In genomic region chr13:27252467-27252866, GRCh38 we compare ENCODE assay signal across 8 cellular contexts. TPM values are rescaled to one million over a fixed set of nuclear protein-coding genes. Genes with fewer than 3 reads are reported as not detected.
DNase-seq lines count a peak whose midpoint lies in the region; ATAC-seq, FAIRE-seq and TF ChIP-seq lines count a peak whose summit lies in the region.

No MANE protein-coding gene starts in this region.

- H3K4me3 ChIP-seq in CD4-positive, alpha-beta memory T cell (ENCODE audit: low read length in 2 of 2) = peak overlapping the region; percentile 84 to 98
- H3K4me3 ChIP-seq in NT2/D1 (ENCODE audit: insufficient read length, low read depth) (peak overlapping the region; percentile 89), endothelial cell of umbilical vein (replicated peaks in 1 of 3; ENCODE audit: insufficient read depth in 1 of 3, low read depth in 1 of 3, low read length in 3 of 3) (peak overlapping the region; percentile 70 to 100 (median 96)), neutrophil (ENCODE audit: low read depth in 1 of 2, low read length in 1 of 2) (peak overlapping the region; percentile 92 to 98)

- peak overlapping the region; percentile 99 for H3K27ac ChIP-seq in CD4-positive, alpha-beta memory T cell (ENCODE audit: low read depth, low read length)
- H3K27ac ChIP-seq in endothelial cell of umbilical vein (ENCODE audit: insufficient read depth, low read depth, low read length) = peak overlapping the region; percentile 94
- peak overlapping the region; percentile 99 for H3K27ac ChIP-seq in neutrophil

- H3K9ac ChIP-seq in NT2/D1 (ENCODE audit: insufficient read length, low read depth) = peak overlapping the region; percentile 98
- peak overlapping the region; percentile 99 for H3K9ac ChIP-seq in endothelial cell of umbilical vein (replicated peaks; ENCODE audit: extremely low read depth, insufficient read depth, low read length)

- ATAC-seq in HG03469 (IDR thresholded peaks at IDR 0.05; ENCODE audit: unreplicated experiment) (no peak), GM18870 (IDR thresholded peaks at IDR 0.05; ENCODE audit: unreplicated experiment) (no peak)

- DNase-seq in CD4-positive, alpha-beta memory T cell = no peak
- DNase-seq in NT2/D1 (ENCODE audit: low read depth, low spot score) = no peak
- DNase-seq in endothelial cell of umbilical vein (ENCODE audit: low read depth, low spot score) = no peak
- DNase-seq in GM20000 (ENCODE audit: low spot score) = no peak
- DNase-seq in globus pallidus (ENCODE audit: low spot score) = no peak

- TF ChIP-seq CTCF in endothelial cell of umbilical vein (IDR thresholded peaks at IDR 0.05; ENCODE audit: extremely low read depth in 1 of 2, insufficient read depth in 1 of 2, low read depth in 1 of 2, low read length in 2 of 2) = no peak
- no peak for TF ChIP-seq CTCF in neutrophil (IDR thresholded peaks at IDR 0.05)
- TF ChIP-seq CTCF in GM20000 (IDR thresholded peaks at IDR 0.05; ENCODE audit: extremely low read depth, missing control alignments) = no peak

- no peak for TF ChIP-seq POLR2A in endothelial cell of umbilical vein (IDR thresholded peaks at IDR 0.05; ENCODE audit: low read depth, low read length)

- H3K4me3 Mint-ChIP-seq in CD4-positive, alpha-beta memory T cell = peak overlapping the region; percentile 93 to 99 (median 96)

- POLR2A ChIA-PET in CD4-positive, alpha-beta memory T cell (lab: Charles Lee; ENCODE audit: partially characterized antibody) = interaction anchor here (0.8 to 1.0 kb wide), 3 partner anchors 9 to 82 kb away, joined by 3 to 5 read pairs (median 4); partner anchors contain the start of gene RASL11A
- POLR2A ChIA-PET in endothelial cell of umbilical vein (lab: Charles Lee) = no interaction called here

- dilution Hi-C loops in endothelial cell of umbilical vein (cut with MboI; ENCODE audit: extremely low pct_ligation_motif_present, low sequenced_read_pairs) = no loop called here

- no peak for FAIRE-seq in endothelial cell of umbilical vein (lab: Jason Lieb, UNC)

- H3K27me3 ChIP-seq in CD4-positive, alpha-beta memory T cell (ENCODE audit: insufficient read depth, low read length) = no peaks in the 10 kb centered on the region
- H3K27me3 ChIP-seq in NT2/D1 (ENCODE audit: insufficient read depth, insufficient read length) (no peaks in the 10 kb centered on the region), endothelial cell of umbilical vein (ENCODE audit: control insufficient read depth in 2 of 2, insufficient read depth in 2 of 2, low read length in 2 of 2) (no peaks in the 10 kb centered on the region), neutrophil (no peaks in the 10 kb centered on the region)

- H4K20me1 ChIP-seq in endothelial cell of umbilical vein (replicated peaks; ENCODE audit: control insufficient read depth, extremely low read depth, insufficient read depth, low read length) = peaks cover 2% of the 10 kb centered on the region

- peaks cover 44% of the 10 kb centered on the region for H3K4me1 ChIP-seq in CD4-positive, alpha-beta memory T cell (ENCODE audit: insufficient read depth, low read length)
- no peaks in the 10 kb centered on the region for H3K4me1 ChIP-seq in NT2/D1 (ENCODE audit: insufficient read depth, insufficient read length)
- peaks cover 19% of the 10 kb centered on the region for H3K4me1 ChIP-seq in endothelial cell of umbilical vein (ENCODE audit: control insufficient read depth, extremely low read depth, insufficient read depth, low read length)
- peaks cover 22 to 28% of the 10 kb centered on the region in 2 experiments for H3K4me1 ChIP-seq in neutrophil (ENCODE audit: control insufficient read depth in 1 of 2, insufficient read depth in 1 of 2, low read depth in 1 of 2, low read length in 1 of 2)

- CTCF ChIA-PET in CD4-positive, alpha-beta memory T cell (lab: Charles Lee; ENCODE audit: partially characterized antibody) = interaction anchor here (1.3 to 2.0 kb wide), 2 partner anchors 19 to 87 kb away, joined by 3 to 4 read pairs; no protein-coding TSS in a partner anchor
- CTCF ChIA-PET in endothelial cell of umbilical vein (lab: Charles Lee) = interaction anchor here (1.6 kb wide), 1 partner anchor 82 kb away, joined by 5 read pairs; no protein-coding TSS in a partner anchor

- peak overlapping the region; percentile 99 for H3K4me2 ChIP-seq in endothelial cell of umbilical vein (ENCODE audit: insufficient read depth, low read length)

- peaks cover 34 to 78% (median 56%) of the 10 kb centered on the region in 4 donors for H3K4me1 Mint-ChIP-seq in CD4-positive, alpha-beta memory T cell

- peaks cover 46% of the 10 kb centered on the region for H3K79me2 ChIP-seq in endothelial cell of umbilical vein (ENCODE audit: control insufficient read depth, insufficient read depth, low read length)

- H3K36me3 ChIP-seq in CD4-positive, alpha-beta memory T cell (ENCODE audit: insufficient read depth, low read length) = peaks cover 26% of the 10 kb centered on the region
- peaks cover 59% of the 10 kb centered on the region for H3K36me3 ChIP-seq in NT2/D1 (ENCODE audit: insufficient read depth, insufficient read length, low read length)
- peaks cover 5 to 14% of the 10 kb centered on the region in 2 experiments for H3K36me3 ChIP-seq in endothelial cell of umbilical vein (ENCODE audit: control insufficient read depth in 2 of 2, extremely low read depth in 1 of 2, insufficient read depth in 2 of 2, low read length in 2 of 2)
- H3K36me3 ChIP-seq in neutrophil = peaks cover 37% of the 10 kb centered on the region

- peaks cover 24 to 65% of the 10 kb centered on the region in 2 donors for H3K36me3 Mint-ChIP-seq in CD4-positive, alpha-beta memory T cell

- H3K9me3 ChIP-seq in CD4-positive, alpha-beta memory T cell (ENCODE audit: control insufficient read depth in 1 of 2, low read length in 2 of 2) = no peaks in the 10 kb centered on the region
- H3K9me3 ChIP-seq in NT2/D1 (ENCODE audit: insufficient read depth, low read length) = no peaks in the 10 kb centered on the region
- no peaks in the 10 kb centered on the region for H3K9me3 ChIP-seq in endothelial cell of umbilical vein (replicated peaks; ENCODE audit: control insufficient read depth, insufficient read depth, low read length)
- no peaks in the 10 kb centered on the region for H3K9me3 ChIP-seq in neutrophil

- H2AFZ ChIP-seq in endothelial cell of umbilical vein (ENCODE audit: low read depth, low read length) = no peak overlapping the region

- H3K9me1 ChIP-seq in endothelial cell of umbilical vein (replicated peaks; ENCODE audit: control insufficient read depth, extremely low read depth, insufficient read depth, low read length) = no peaks in the 10 kb centered on the region

- intact Hi-C loops in CD4-positive, alpha-beta memory T cell (cut with micrococcal nuclease) = no loop called here
- intact Hi-C loops in endothelial cell of umbilical vein (cut with micrococcal nuclease) = no loop called here

- no peaks in the 10 kb centered on the region for H3K27me3 Mint-ChIP-seq in CD4-positive, alpha-beta memory T cell

- BruUV-seq in endothelial cell of umbilical vein (replicated peaks; lab: Mats Ljungman, UMichigan) = no TSS peak

- H3K27ac Mint-ChIP-seq in CD4-positive, alpha-beta memory T cell = peak overlapping the region; percentile 98 to 100 (median 100)

- no peaks in the 10 kb centered on the region for H3K9me3 Mint-ChIP-seq in CD4-positive, alpha-beta memory T cell

TF ChIP-seq in endothelial cell of umbilical vein, 7 proteins besides CTCF, POLR2A, EP300 and RAD21:
- TF ChIP-seq FOS (IDR thresholded peaks at IDR 0.05; ENCODE audit: borderline replicate concordance, insufficient read depth, low read length) (no peak), MAX (IDR thresholded peaks at IDR 0.05; ENCODE audit: insufficient read depth, insufficient read length) (no peak), POLR2AphosphoS5 (IDR thresholded peaks at IDR 0.05; ENCODE audit: insufficient read depth, low read depth, low read length) (no peak), MYC (IDR thresholded peaks at IDR 0.05; ENCODE audit: low read depth, low read length) (no peak), GATA2 (IDR thresholded peaks at IDR 0.05; ENCODE audit: insufficient read depth, insufficient read length, low read depth, low read length) (no peak), EZH2 (IDR thresholded peaks at IDR 0.05; ENCODE audit: borderline replicate concordance, low read depth, low read length, severe bottlenecking) (no peak), JUN (IDR thresholded peaks at IDR 0.05; ENCODE audit: borderline replicate concordance, insufficient read depth, insufficient read length, low read depth) (no peak)

RNA-seq across cellular contexts. Expression of gene RPL21, which starts 1.1 kb away (rescaled TPM):
- 1,000 to 10,000 TPM; 2,008 to 2,177 TPM for total RNA-seq in CD4-positive, alpha-beta memory T cell
- polyA plus RNA-seq in CD4-positive, alpha-beta memory T cell = 1,000 to 10,000 TPM; 6,214 to 7,509 TPM
- total RNA-seq in endothelial cell of umbilical vein = 871 and 890 TPM in 2 replicates
- polyA plus RNA-seq in endothelial cell of umbilical vein = 310 and 585 TPM in 2 replicates
- polyA plus RNA-seq in endothelial cell of umbilical vein (2011; cell fraction: cytosol; rRNA removed) = 907 and 1,246 TPM in 2 replicates
- 296 and 362 TPM in 2 replicates for polyA plus RNA-seq in endothelial cell of umbilical vein (2011; cell fraction: nucleus; rRNA removed)
- 1,750 and 1,844 TPM in 2 replicates for polyA plus RNA-seq in endothelial cell of umbilical vein (2012)
- polyA minus RNA-seq in endothelial cell of umbilical vein = 104 TPM in 2 replicates
- polyA minus RNA-seq in endothelial cell of umbilical vein (2011; cell fraction: cytosol; rRNA and poly(A)+ RNA removed) = 222 TPM
- polyA minus RNA-seq in endothelial cell of umbilical vein (2011; cell fraction: nucleus; rRNA and poly(A)+ RNA removed) = 122 and 134 TPM in 2 replicates

RNA-seq across cellular contexts. Expression of gene RASL11A, which starts 18.2 kb away (rescaled TPM):
- total RNA-seq in CD4-positive, alpha-beta memory T cell = under 1 TPM; 0.78 to 0.96 TPM
- under 1 TPM in 1 of 2 donors, not detected in 1; 0.21 TPM for polyA plus RNA-seq in CD4-positive, alpha-beta memory T cell
- total RNA-seq in endothelial cell of umbilical vein = 1.3 and 2.1 TPM in 2 replicates
- 1.2 and 1.5 TPM in 2 replicates for polyA plus RNA-seq in endothelial cell of umbilical vein
- 0.94 and 1.2 TPM in 2 replicates for polyA plus RNA-seq in endothelial cell of umbilical vein (2011; cell fraction: cytosol; rRNA removed)
- 1.2 and 1.4 TPM in 2 replicates for polyA plus RNA-seq in endothelial cell of umbilical vein (2011; cell fraction: nucleus; rRNA removed)
- polyA plus RNA-seq in endothelial cell of umbilical vein (2012) = 1.4 and 2.4 TPM in 2 replicates
- 1.6 and 2.8 TPM in 2 replicates for polyA minus RNA-seq in endothelial cell of umbilical vein
- polyA minus RNA-seq in endothelial cell of umbilical vein (2011; cell fraction: cytosol; rRNA and poly(A)+ RNA removed) = 3.1 TPM
- polyA minus RNA-seq in endothelial cell of umbilical vein (2011; cell fraction: nucleus; rRNA and poly(A)+ RNA removed) = 0.63 and 0.82 TPM in 2 replicates
